In the genomic region with DNA sequence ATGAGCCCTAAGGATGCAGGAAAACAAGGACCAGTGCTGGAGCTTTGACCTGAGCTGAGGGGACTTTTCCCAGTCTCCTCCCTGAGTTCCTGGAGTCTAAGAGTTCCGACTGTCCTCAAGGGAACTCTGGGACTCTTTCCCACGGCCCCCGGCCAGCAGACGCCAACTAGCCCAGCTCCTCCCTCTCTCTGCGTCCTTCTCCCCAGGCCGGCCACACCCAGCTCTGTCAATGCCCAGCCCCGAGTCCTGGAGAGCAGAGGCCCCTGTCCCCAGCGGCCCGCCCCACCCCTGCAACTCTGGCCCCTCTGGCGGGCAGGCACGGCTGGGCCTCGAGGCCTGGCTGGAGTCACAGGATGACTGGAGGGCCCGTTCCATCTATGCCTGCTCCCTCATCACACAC, we compare ENCODE assay signal across 14 cellular contexts. TPM values are rescaled to one million over a fixed set of nuclear protein-coding genes. Genes with fewer than 3 reads are reported as not detected.
A peak's percentile ranks its signal among the peaks of the same experiment; 100 is the strongest.
DNase-seq lines count a peak whose midpoint lies in the region; ATAC-seq, FAIRE-seq and TF ChIP-seq lines count a peak whose summit lies in the region.
"Had no signal": no experiment of that assay in that cellular context is flagged by ENCODE, and none has a peak within 500 bp of the region (broad histone marks: within the 10 kb centered on the region; RNA-seq: fewer than 3 reads in every experiment).

No MANE protein-coding gene starts in this region.

- no TSS peak for BruUV-seq in HepG2 (replicated peaks; lab: Mats Ljungman, UMichigan)

- H3K27ac Mint-ChIP-seq in mesothelial cell of epicardium = no peak overlapping the region
- H3K27ac Mint-ChIP-seq: activated CD8-positive, alpha-beta memory T cell treated with anti-CD3 and anti-CD28 coated beads, Interleukin-2, amount 10 ng/mL, durations not matched to agents 7 days and 5 days; activated naive CD4-positive, alpha-beta T cell treated with anti-CD3 and anti-CD28 coated beads, Interleukin-2, amount 50 U/mL, for 24 hours; B cell; dendritic cell treated with granulocyte-macrophage colony-stimulating factor and Interleukin-4, amounts not matched to agents 40 ng/mL and 50 ng/mL, for 4 days had no signal

- H3K27ac ChIP-seq in HepG2 (ENCODE audit: extremely low read length, insufficient read depth, low read length) = peak overlapping the region; percentile 8
- H3K27ac ChIP-seq in subcutaneous abdominal adipose tissue (ENCODE audit: low read depth, low read length) = peak overlapping the region; percentile 62

- peak; percentile 7 for ATAC-seq in esophagus mucosa
- ATAC-seq in HepG2 = peak; percentile 93
- ATAC-seq: activated CD8-positive, alpha-beta memory T cell treated with anti-CD3 and anti-CD28 coated beads, Interleukin-2, amount 10 ng/mL, durations not matched to agents 7 days and 5 days had no signal

- H3K36me3 Mint-ChIP-seq in mesothelial cell of epicardium = no peaks in the 10 kb centered on the region
- H3K36me3 Mint-ChIP-seq: activated CD8-positive, alpha-beta memory T cell treated with anti-CD3 and anti-CD28 coated beads, Interleukin-2, amount 10 ng/mL, durations not matched to agents 7 days and 5 days; activated naive CD4-positive, alpha-beta T cell treated with anti-CD3 and anti-CD28 coated beads, Interleukin-2, amount 50 U/mL, for 24 hours had no signal

- no peak overlapping the region for H3K4me3 Mint-ChIP-seq in mesothelial cell of epicardium
- H3K4me3 Mint-ChIP-seq: activated CD8-positive, alpha-beta memory T cell treated with anti-CD3 and anti-CD28 coated beads, Interleukin-2, amount 10 ng/mL, durations not matched to agents 7 days and 5 days; activated naive CD4-positive, alpha-beta T cell treated with anti-CD3 and anti-CD28 coated beads, Interleukin-2, amount 50 U/mL, for 24 hours; B cell; dendritic cell treated with granulocyte-macrophage colony-stimulating factor and Interleukin-4, amounts not matched to agents 40 ng/mL and 50 ng/mL, for 4 days had no signal

- H3K36me3 ChIP-seq in HepG2 (replicated peaks in 1 of 2; ENCODE audit: control insufficient read depth in 1 of 2, insufficient read depth in 2 of 2, low read length in 2 of 2) = no peaks in the 10 kb centered on the region
- no peaks in the 10 kb centered on the region for H3K36me3 ChIP-seq in subcutaneous abdominal adipose tissue (ENCODE audit: control insufficient read depth in 5 of 5, insufficient read depth in 5 of 5, low read length in 5 of 5)

- in situ Hi-C loops in HepG2 (cut with HindIII; ENCODE audit: extremely low pct_ligation_motif_present, low pct_unique_long_range_greater_than_20kb) = no loop called here

- peak overlapping the region; percentile 61 for H3K4me2 ChIP-seq in HepG2 (ENCODE audit: low read depth, low read length)
- H3K4me2 ChIP-seq: smooth muscle cell had no signal

- TF ChIP-seq EP300 in HepG2 (IDR thresholded peaks at IDR 0.05; ENCODE audit: low read depth in 2 of 2, low read length in 2 of 2) = no peak
- no peak for TF ChIP-seq EP300 in HepG2 (CRISPR knock-in tag; IDR thresholded peaks at IDR 0.05; ENCODE audit: borderline replicate concordance)

- H3K9me3 ChIP-seq in HepG2 (ENCODE audit: low read length) = no peaks in the 10 kb centered on the region
- no peaks in the 10 kb centered on the region for H3K9me3 ChIP-seq in subcutaneous abdominal adipose tissue (ENCODE audit: control insufficient read depth in 5 of 5, low read length in 5 of 5)

- CTCF ChIA-PET in HepG2 (lab: Yijun Ruan, JAX; ENCODE audit: low intra/inter-chr PET ratio, low total read pairs) = no interaction called here

- TF ChIP-seq CTCF in HepG2 (CRISPR knock-in tag; IDR thresholded peaks at IDR 0.05) (peak; percentile 13; the same call in 1 of the 2 replicates), mesothelial cell of epicardium (IDR thresholded peaks at IDR 0.05; ENCODE audit: unreplicated experiment) (no peak)

- no peak for TF ChIP-seq POLR2A in HepG2 (IDR thresholded peaks at IDR 0.05; ENCODE audit: insufficient read depth in 1 of 2, low read depth in 2 of 2, low read length in 2 of 2)

- intact Hi-C loops in HepG2 (cut with micrococcal nuclease; ENCODE audit: unreplicated experiment) = no loop called here

- H3K27me3 ChIP-seq in HepG2 (ENCODE audit: control insufficient read depth in 1 of 2, insufficient read depth in 2 of 2, low read length in 2 of 2) = no peaks in the 10 kb centered on the region
- peaks cover 0 to 5% (median 0%) of the 10 kb centered on the region in 5 donors for H3K27me3 ChIP-seq in subcutaneous abdominal adipose tissue (ENCODE audit: control insufficient read depth in 5 of 5, insufficient read depth in 4 of 5, low read length in 5 of 5)

- no peaks in the 10 kb centered on the region for H3K79me2 ChIP-seq in HepG2 (ENCODE audit: insufficient read depth, low read length)

- H3K9me3 Mint-ChIP-seq in mesothelial cell of epicardium = no peaks in the 10 kb centered on the region
- H3K9me3 Mint-ChIP-seq: activated naive CD4-positive, alpha-beta T cell treated with anti-CD3 and anti-CD28 coated beads, Interleukin-2, amount 50 U/mL, for 24 hours; dendritic cell treated with granulocyte-macrophage colony-stimulating factor and Interleukin-4, amounts not matched to agents 40 ng/mL and 50 ng/mL, for 4 days had no signal

- POLR2A ChIA-PET in HepG2 (lab: Yijun Ruan, JAX) = interaction anchor here (0.8 to 2.4 kb wide), 7 partner anchors 9 to 35 kb away, joined by 3 to 11 read pairs (median 4); partner anchors contain the start of gene NECTIN1

- H3K4me1 ChIP-seq in HepG2 (ENCODE audit: insufficient read depth, low read length) (peaks cover 66% of the 10 kb centered on the region), subcutaneous abdominal adipose tissue (ENCODE audit: control insufficient read depth in 5 of 5, insufficient read depth in 5 of 5, low read length in 5 of 5) (peaks cover 22 to 58% (median 44%) of the 10 kb centered on the region in 5 donors)

- H3K4me3 ChIP-seq in HepG2 (replicated peaks in 1 of 3; ENCODE audit: insufficient read depth in 1 of 3, low read depth in 2 of 3, low read length in 3 of 3) (peak overlapping the region in 1 of 3 experiments; percentile 41; a peak in 1 of 6 replicates), subcutaneous abdominal adipose tissue (ENCODE audit: low read depth in 1 of 5, low read length in 5 of 5) (no peak overlapping the region)
- H3K4me3 ChIP-seq: smooth muscle cell had no signal

- peak; percentile 83 for FAIRE-seq in HepG2 (lab: Jason Lieb, UNC)

- H2AFZ ChIP-seq in HepG2 (ENCODE audit: low read length) = no peak overlapping the region

- no peak for TF ChIP-seq RAD21 in HepG2 (CRISPR knock-in tag; IDR thresholded peaks at IDR 0.05)

- H3K9ac ChIP-seq in HepG2 (ENCODE audit: insufficient read depth, low read depth, low read length) = no peak overlapping the region
- H3K9ac ChIP-seq in subcutaneous abdominal adipose tissue (ENCODE audit: low read length in 5 of 5) = peak overlapping the region in 2 of 5 donors; percentile 9 to 99

- no peaks in the 10 kb centered on the region for H3K27me3 Mint-ChIP-seq in mesothelial cell of epicardium (ENCODE audit: low read depth)
- H3K27me3 Mint-ChIP-seq: activated naive CD4-positive, alpha-beta T cell treated with anti-CD3 and anti-CD28 coated beads, Interleukin-2, amount 50 U/mL, for 24 hours; B cell; dendritic cell treated with granulocyte-macrophage colony-stimulating factor and Interleukin-4, amounts not matched to agents 40 ng/mL and 50 ng/mL, for 4 days had no signal

- peaks cover 50% of the 10 kb centered on the region for H3K4me1 Mint-ChIP-seq in mesothelial cell of epicardium
- H3K4me1 Mint-ChIP-seq: activated naive CD4-positive, alpha-beta T cell treated with anti-CD3 and anti-CD28 coated beads, Interleukin-2, amount 50 U/mL, for 24 hours; B cell had no signal

- 3% methylated on average over 7 of the region's 13 CpGs for WGBS in HepG2 (ENCODE audit: low lambda C conversion rate)

- H4K20me1 ChIP-seq in HepG2 (ENCODE audit: insufficient read depth, low read length) = no peaks in the 10 kb centered on the region

- peak; percentile 88 for DNase-seq in HuH-7 (ENCODE audit: low spot score)
- DNase-seq in HepG2 (ENCODE audit: low spot score) = peak; percentile 76
- DNase-seq in activated gamma-delta T cell (lab: John Stamatoyannopoulos, UW) = no peak
- no peak for DNase-seq in activated CD4-positive, alpha-beta T cell treated with anti-CD3 and anti-CD28 coated beads, Interleukin-2, amount 50 U/mL, for 48 hours
- DNase-seq in H4 (ENCODE audit: low spot score) = no peak
- DNase-seq in mesothelial cell of epicardium (ENCODE audit: low spot score in 2 of 2, unreplicated experiment in 2 of 2) = no peak
- DNase-seq: activated CD8-positive, alpha-beta memory T cell treated with anti-CD3 and anti-CD28 coated beads, Interleukin-2, amount 10 ng/mL, durations not matched to agents 7 days and 5 days; SHP77 treated with DMSO at 0.1 percent for 48 hours had no signal

TF ChIP-seq in HepG2, 621 proteins besides CTCF, POLR2A, EP300 and RAD21 (continues in another document):
- TF ChIP-seq ZFY (CRISPR knock-in tag; IDR thresholded peaks at IDR 0.05) (peak; percentile 82; the same call in 1 of the 2 replicates), ZNF501 (CRISPR knock-in tag; IDR thresholded peaks at IDR 0.05) (peak; percentile 60; the same call in 1 of the 2 replicates)

RNA-seq across cellular contexts. Expression of gene NECTIN1, which starts 29.8 kb away (rescaled TPM):
- 299 TPM for total RNA-seq in esophagus mucosa
- 4.1 and 7.3 TPM in 2 replicates for total RNA-seq in HepG2 (2016; rRNA removed; fragmentation: Illumina TruSeq; extraction: Trizol)
- 1.8 and 2.9 TPM in 2 replicates for total RNA-seq in HepG2 (2016; cell fraction: cytosol; rRNA removed; fragmentation: Illumina TruSeq; extraction: Trizol; ENCODE audit: low read depth)
- 4.3 and 5.3 TPM in 2 replicates for total RNA-seq in HepG2 (2016; cell fraction: insoluble cytoplasmic fraction; rRNA removed; fragmentation: Illumina TruSeq; extraction: Trizol)
- 5.3 and 6.4 TPM in 2 replicates for total RNA-seq in HepG2 (2016; cell fraction: membrane; rRNA removed; fragmentation: Illumina TruSeq; extraction: Trizol)
- 5.4 and 6.5 TPM in 2 replicates for total RNA-seq in HepG2 (2016; cell fraction: nucleus; rRNA removed; fragmentation: Illumina TruSeq; extraction: Trizol)
- polyA plus RNA-seq in HepG2 (2011; rRNA removed) = 3.9 and 4.7 TPM in 2 replicates
- 2.3 and 2.9 TPM in 2 replicates for polyA plus RNA-seq in HepG2 (2011; cell fraction: cytosol; rRNA removed)
- polyA plus RNA-seq in HepG2 (2011; cell fraction: nucleus; rRNA removed) = 3.6 and 4.2 TPM in 2 replicates
- 3.3 and 4.2 TPM in 2 replicates for polyA plus RNA-seq in HepG2 (2012)
- polyA plus RNA-seq in HepG2 (2016; cell fraction: cytosol; fragmentation: Illumina TruSeq; extraction: Trizol; ENCODE audit: low read depth) = 1.8 and 1.9 TPM in 2 replicates
- polyA plus RNA-seq in HepG2 (2016; cell fraction: insoluble cytoplasmic fraction; fragmentation: Illumina TruSeq; extraction: Trizol; ENCODE audit: low read depth) = 4.9 and 6.0 TPM in 2 replicates
- polyA plus RNA-seq in HepG2 (2016; cell fraction: membrane; fragmentation: Illumina TruSeq; extraction: Trizol; ENCODE audit: low read depth) = 4.1 and 4.8 TPM in 2 replicates
- 9.3 and 9.9 TPM in 2 replicates for polyA plus RNA-seq in HepG2 (2016; cell fraction: nucleus; fragmentation: Illumina TruSeq; extraction: Trizol; ENCODE audit: insufficient read depth, low read depth)
- polyA minus RNA-seq in HepG2 (2011; rRNA and poly(A)+ RNA removed; ENCODE audit: low replicate concordance) = 4.1 and 6.6 TPM in 2 replicates
- 3.0 and 4.1 TPM in 2 replicates for polyA minus RNA-seq in HepG2 (2011; cell fraction: cytosol; rRNA and poly(A)+ RNA removed)
- polyA minus RNA-seq in HepG2 (2011; cell fraction: nucleus; rRNA and poly(A)+ RNA removed) = 6.1 and 6.6 TPM in 2 replicates
- 6.4 and 6.6 TPM in 2 replicates for total RNA-seq in H4 (2014; rRNA removed; shearing (Covaris generic))
- total RNA-seq in mesothelial cell of epicardium = 45.3 to 46.8 TPM (median 45.5 TPM) in 3 replicates

Comparison
In these comparisons a context has a peak if more than half of its experiments do, and no peak if none do; other contexts are left out.
1. DNase-seq: peak in HuH-7 (single experiment) and HepG2 (single experiment); none in activated gamma-delta T cell (single experiment), activated CD4-positive, alpha-beta T cell treated with anti-CD3 and anti-CD28 coated beads, Interleukin-2, amount 50 U/mL, for 48 hours (0 of 2), H4 (single experiment) and mesothelial cell of epicardium (0 of 2).